ENCODE assay signal across 1 cellular context in the genomic region with DNA sequence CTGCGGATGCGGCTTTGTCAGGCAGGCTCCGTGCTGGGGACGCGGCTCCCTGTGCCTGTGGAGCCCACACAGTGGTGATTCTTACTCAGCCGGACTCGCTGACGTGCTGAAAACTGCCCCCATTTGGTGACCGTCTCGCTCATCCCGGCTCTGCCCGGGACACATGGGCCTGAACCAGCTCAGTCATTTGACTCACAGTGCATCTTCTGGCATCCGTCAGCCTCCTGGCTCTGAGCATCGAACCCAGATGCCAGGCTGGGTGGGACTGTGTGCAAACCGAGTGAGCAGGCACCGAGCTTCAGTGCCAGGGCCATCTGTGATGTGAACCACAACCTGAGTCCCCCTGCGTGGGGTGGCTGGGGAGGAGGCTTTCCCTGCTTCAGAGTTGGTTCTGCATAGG.
TF ChIP-seq lines count a peak whose summit lies in the region.

No MANE protein-coding gene starts in this region.

TF ChIP-seq in IMR-90, 13 proteins besides CTCF, POLR2A, EP300 and RAD21:
- TF ChIP-seq, protein P1, sequence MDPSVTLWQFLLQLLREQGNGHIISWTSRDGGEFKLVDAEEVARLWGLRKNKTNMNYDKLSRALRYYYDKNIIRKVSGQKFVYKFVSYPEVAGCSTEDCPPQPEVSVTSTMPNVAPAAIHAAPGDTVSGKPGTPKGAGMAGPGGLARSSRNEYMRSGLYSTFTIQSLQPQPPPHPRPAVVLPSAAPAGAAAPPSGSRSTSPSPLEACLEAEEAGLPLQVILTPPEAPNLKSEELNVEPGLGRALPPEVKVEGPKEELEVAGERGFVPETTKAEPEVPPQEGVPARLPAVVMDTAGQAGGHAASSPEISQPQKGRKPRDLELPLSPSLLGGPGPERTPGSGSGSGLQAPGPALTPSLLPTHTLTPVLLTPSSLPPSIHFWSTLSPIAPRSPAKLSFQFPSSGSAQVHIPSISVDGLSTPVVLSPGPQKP (IDR thresholded peaks at IDR 0.05; ENCODE audit: borderline replicate concordance, low read depth, low read length) = no peak
- TF ChIP-seq SMC3 (IDR thresholded peaks at IDR 0.05; ENCODE audit: low read depth, low read length) = no peak
- TF ChIP-seq FOS (IDR thresholded peaks at IDR 0.05; ENCODE audit: low read depth, low read length) = no peak
- TF ChIP-seq CEBPB (IDR thresholded peaks at IDR 0.05; ENCODE audit: low read depth, low read length) = no peak
- TF ChIP-seq CHD1 (IDR thresholded peaks at IDR 0.05; ENCODE audit: low read depth, low read length) = no peak
- no peak for TF ChIP-seq MXI1 (IDR thresholded peaks at IDR 0.05; ENCODE audit: borderline replicate concordance, low read depth, low read length)
- no peak for TF ChIP-seq MAFK (IDR thresholded peaks at IDR 0.05; ENCODE audit: low read depth, low read length)
- TF ChIP-seq NFE2L2 (IDR thresholded peaks at IDR 0.05; ENCODE audit: low read depth, low read length) = no peak
- TF ChIP-seq RFX5 (IDR thresholded peaks at IDR 0.05; ENCODE audit: low read depth, low read length) = no peak
- TF ChIP-seq, protein P2, sequence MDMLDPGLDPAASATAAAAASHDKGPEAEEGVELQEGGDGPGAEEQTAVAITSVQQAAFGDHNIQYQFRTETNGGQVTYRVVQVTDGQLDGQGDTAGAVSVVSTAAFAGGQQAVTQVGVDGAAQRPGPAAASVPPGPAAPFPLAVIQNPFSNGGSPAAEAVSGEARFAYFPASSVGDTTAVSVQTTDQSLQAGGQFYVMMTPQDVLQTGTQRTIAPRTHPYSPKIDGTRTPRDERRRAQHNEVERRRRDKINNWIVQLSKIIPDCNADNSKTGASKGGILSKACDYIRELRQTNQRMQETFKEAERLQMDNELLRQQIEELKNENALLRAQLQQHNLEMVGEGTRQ (IDR thresholded peaks at IDR 0.05; ENCODE audit: low read depth, low read length) = no peak
- TF ChIP-seq MAZ (IDR thresholded peaks at IDR 0.05; ENCODE audit: borderline replicate concordance, low read depth, low read length) = no peak
- no peak for TF ChIP-seq RCOR1 (IDR thresholded peaks at IDR 0.05; ENCODE audit: insufficient replicate concordance, low read length)
- TF ChIP-seq BHLHE40 (IDR thresholded peaks at IDR 0.05; ENCODE audit: low read depth, low read length) = no peak
